In the genomic region with DNA sequence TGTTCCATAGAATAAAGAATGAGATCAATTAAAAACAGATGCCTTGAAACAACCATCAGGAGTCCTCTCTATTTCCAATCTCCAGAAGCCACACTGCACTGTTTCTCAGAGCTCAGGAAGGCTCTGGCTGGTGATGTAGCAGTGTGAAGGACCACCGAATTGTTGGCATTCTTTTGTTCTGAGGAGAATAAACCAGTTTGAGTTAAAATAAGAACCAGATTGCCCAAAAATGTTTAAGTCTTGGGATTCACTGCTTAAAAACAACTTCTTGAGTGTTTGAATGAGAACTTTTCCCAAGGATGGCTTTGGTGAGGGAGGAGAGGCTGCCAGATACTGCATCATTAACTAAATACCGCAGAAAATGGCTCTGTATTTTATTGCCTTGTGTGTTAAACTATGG, we compare ENCODE assay signal across 22 cellular contexts.
A peak's percentile ranks its signal among the peaks of the same experiment; 100 is the strongest.
DNase-seq lines count a peak whose midpoint lies in the region; ATAC-seq and TF ChIP-seq lines count a peak whose summit lies in the region.
"Had no signal": no experiment of that assay in that cellular context is flagged by ENCODE, and none has a peak within 500 bp of the region (broad histone marks: within the 10 kb centered on the region; RNA-seq: fewer than 3 reads in every experiment).

No MANE protein-coding gene starts in this region.

- TF ChIP-seq EP300 in upper lobe of left lung (IDR thresholded peaks at IDR 0.05): no peak

- 82 to 91% methylated on average over 2 of the region's 2 CpGs for WGBS in heart right ventricle, 2 donors
- 78 to 85% methylated on average over 2 of the region's 2 CpGs for WGBS in upper lobe of left lung, 2 donors

- H3K36me3 ChIP-seq in heart right ventricle (no peaks in the 10 kb centered on the region), ascending aorta (no peaks in the 10 kb centered on the region), mucosa of rectum (ENCODE audit: control insufficient read depth in 2 of 2, insufficient read depth in 2 of 2, low read length in 2 of 2) (no peaks in the 10 kb centered on the region), upper lobe of left lung (no peaks in the 10 kb centered on the region)
- H3K36me3 ChIP-seq: MG63, pancreas had no signal

- H3K4me3 ChIP-seq in heart right ventricle (no peak overlapping the region), ascending aorta (no peak overlapping the region), mucosa of rectum (ENCODE audit: low read length in 2 of 2) (no peak overlapping the region), upper lobe of left lung (no peak overlapping the region)
- H3K4me3 ChIP-seq: MG63, pancreas had no signal

- H3K4me1 ChIP-seq in heart right ventricle (peaks cover 4 to 52% (median 25%) of the 10 kb centered on the region in 9 donors), ascending aorta (peaks cover 3 to 27% of the 10 kb centered on the region in 2 donors), mucosa of rectum (ENCODE audit: control insufficient read depth in 2 of 2, insufficient read depth in 2 of 2, low read length in 2 of 2) (peaks cover 12 to 13% of the 10 kb centered on the region in 2 donors), upper lobe of left lung (peaks cover 6 to 29% (median 16%) of the 10 kb centered on the region in 4 donors)

- no peak for TF ChIP-seq POLR2A in upper lobe of left lung (IDR thresholded peaks at IDR 0.05)

- no peaks in the 10 kb centered on the region for H3K27me3 ChIP-seq in heart right ventricle
- no peaks in the 10 kb centered on the region for H3K27me3 ChIP-seq in ascending aorta
- H3K27me3 ChIP-seq in mucosa of rectum (ENCODE audit: control insufficient read depth in 2 of 2, insufficient read depth in 2 of 2, low read length in 2 of 2): no peaks in the 10 kb centered on the region
- H3K27me3 ChIP-seq in upper lobe of left lung: no peaks in the 10 kb centered on the region
- H3K27me3 ChIP-seq: MG63, pancreas had no signal

- DNase-seq in heart right ventricle: no peak
- no peak for DNase-seq in Right ventricle myocardium inferior (ENCODE audit: missing footprints)
- DNase-seq in ascending aorta (ENCODE audit: low spot score in 2 of 2): no peak
- no peak for DNase-seq in upper lobe of left lung
- DNase-seq in DMS53 treated with DMSO at 0.1 percent for 48 hours (lab: John Stamatoyannopoulos, UW; ENCODE audit: unreplicated experiment): no peak
- no peak for DNase-seq in NAMALWA (ENCODE audit: low spot score)
- DNase-seq: activated CD4-positive, alpha-beta T cell treated with anti-CD3 and anti-CD28 coated beads for 36 hours; activated naive CD8-positive, alpha-beta T cell treated with anti-CD3 and anti-CD28 coated beads, Interleukin-2, amount 10 ng/mL, durations not matched to agents 7 days and 5 days; C1 segment of cervical spinal cord; Calu3; endodermal cell; MG63; naive thymus-derived CD8-positive, alpha-beta T cell; NCI-H1694; NCI-H2171 treated with DMSO at 0.1 percent for 48 hours; stimulated activated CD4-positive, alpha-beta T cell treated with anti-CD3 and anti-CD28 coated beads, Interleukin-2, amount 100 ng/mL, for 24 hours; stimulated activated naive CD4-positive, alpha-beta T cell treated with Interleukin-2 at 50 U/mL for 16 hours had no signal

- H3K9ac ChIP-seq in mucosa of rectum (ENCODE audit: low read depth in 1 of 2, low read length in 2 of 2): no peak overlapping the region

- ATAC-seq in heart right ventricle (no peak), Right ventricle myocardium inferior (no peak), upper lobe of left lung (ENCODE audit: low FRiP score in 2 of 2) (no peak), HG02571 (IDR thresholded peaks at IDR 0.05; ENCODE audit: unreplicated experiment) (no peak)
- ATAC-seq: activated CD4-positive, alpha-beta T cell treated with anti-CD3 and anti-CD28 coated beads for 36 hours; activated T-helper 17 cell treated with anti-CD3 and anti-CD28 coated beads, Interleukin-2, amount 50 U/mL, for 72 hours; naive thymus-derived CD8-positive, alpha-beta T cell had no signal

- intact Hi-C loops in heart right ventricle (cut with DNase I): loop anchor here in 4 of 10 donors (5.0 to 10.0 kb wide), 3 partner anchors 66 to 207 kb away; no protein-coding TSS in a partner anchor
- intact Hi-C loops in Right ventricle myocardium inferior (cut with DNase I): loop anchor here (5.0 to 10.0 kb wide), 2 partner anchors 84 to 247 kb away; no protein-coding TSS in a partner anchor
- intact Hi-C loops in ascending aorta (cut with DNase I): no loop called here

- TF ChIP-seq CTCF in heart right ventricle (IDR thresholded peaks at IDR 0.05): no peak
- TF ChIP-seq CTCF in ascending aorta (IDR thresholded peaks at IDR 0.05): no peak
- TF ChIP-seq CTCF in upper lobe of left lung (IDR thresholded peaks at IDR 0.05): no peak

- no peaks in the 10 kb centered on the region for H3K9me3 ChIP-seq in heart right ventricle
- no peaks in the 10 kb centered on the region for H3K9me3 ChIP-seq in ascending aorta
- no peaks in the 10 kb centered on the region for H3K9me3 ChIP-seq in mucosa of rectum (ENCODE audit: control insufficient read depth in 2 of 2, low read length in 2 of 2)
- no peaks in the 10 kb centered on the region for H3K9me3 ChIP-seq in upper lobe of left lung
- H3K9me3 ChIP-seq: MG63, pancreas had no signal

- peak overlapping the region in 8 of 10 donors; percentile 44 to 86 (median 70) for H3K27ac ChIP-seq in heart right ventricle
- H3K27ac ChIP-seq in ascending aorta: peak overlapping the region; percentile 74 to 80
- peak overlapping the region; percentile 20 to 25 for H3K27ac ChIP-seq in mucosa of rectum (ENCODE audit: low read depth in 2 of 2, low read length in 2 of 2)
- peak overlapping the region; percentile 31 to 80 (median 62) for H3K27ac ChIP-seq in upper lobe of left lung
- H3K27ac ChIP-seq: HL-60, pancreas had no signal

Comparison
In these comparisons a context has a peak if more than half of its experiments do, and no peak if none do; other contexts are left out.
1. H3K27ac ChIP-seq: peak in every context shown above with its lines; median percentile 77 in ascending aorta; 70 in heart right ventricle; 62 in upper lobe of left lung; 22 in mucosa of rectum.